18 cellular contexts compared by ENCODE assay signal in the genomic region with DNA sequence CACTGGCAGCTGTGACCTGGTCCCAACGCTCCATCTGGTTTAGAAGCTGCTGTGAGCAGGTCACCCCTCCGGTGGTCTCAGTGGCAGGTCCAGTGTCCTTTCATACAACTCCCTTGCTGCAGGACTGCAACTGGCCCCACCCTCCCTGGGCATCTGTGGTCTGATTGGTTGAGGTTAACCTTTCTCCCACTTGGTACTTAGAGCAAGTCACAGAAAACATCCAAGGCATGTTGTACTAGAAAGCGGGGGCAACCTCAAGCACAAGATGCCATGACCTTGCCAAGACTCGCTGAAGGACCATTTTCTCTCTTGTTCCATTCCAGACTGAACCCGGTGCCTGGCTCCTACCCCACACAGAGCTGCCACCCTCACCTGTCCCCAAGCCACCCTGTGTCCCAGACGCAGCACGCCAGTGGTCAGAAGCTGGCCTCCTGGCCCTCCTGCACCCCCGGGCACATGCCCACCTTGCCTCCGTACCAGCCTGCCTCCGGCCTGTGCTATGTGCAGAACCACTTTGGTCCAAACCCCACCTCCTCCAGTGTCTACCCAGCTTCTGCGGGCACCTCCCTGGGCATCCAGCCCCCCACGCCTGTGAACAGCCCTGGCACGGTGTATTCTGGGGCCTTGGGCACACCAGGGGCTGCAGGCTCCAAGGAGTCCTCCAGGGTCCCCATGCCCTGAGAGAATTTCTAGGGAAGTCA.
"Had no signal": no experiment of that assay in that cellular context is flagged by ENCODE, and none has a peak within 500 bp of the region (broad histone marks: within the 10 kb centered on the region; RNA-seq: fewer than 3 reads in every experiment).

No MANE protein-coding gene starts in this region.

- H3K9me3 Mint-ChIP-seq: activated T-cell treated with anti-CD3 and anti-CD28 coated beads, Interleukin-2, amount 50 U/mL, for 4 hours; effector memory CD8-positive, alpha-beta T cell; naive thymus-derived CD8-positive, alpha-beta T cell; stimulated activated naive CD8-positive, alpha-beta T cell treated with anti-CD3 and anti-CD28 coated beads, Interleukin-15, Interleukin-2, amounts not matched to agents 100 ng/mL and 50 ng/mL, for 24 hours had no signal

- H3K4me3 Mint-ChIP-seq: activated CD8-positive, alpha-beta memory T cell treated with anti-CD3 and anti-CD28 coated beads, Interleukin-2, amount 10 ng/mL, durations not matched to agents 7 days and 5 days; activated T-cell treated with anti-CD3 and anti-CD28 coated beads, Interleukin-2, amount 50 U/mL, for 4 hours; naive thymus-derived CD8-positive, alpha-beta T cell; stimulated activated naive CD8-positive, alpha-beta T cell treated with anti-CD3 and anti-CD28 coated beads, Interleukin-15, Interleukin-2, amounts not matched to agents 100 ng/mL and 50 ng/mL, for 24 hours had no signal

- DNase-seq: activated CD4-positive, alpha-beta T cell treated with anti-CD3 and anti-CD28 coated beads, Interleukin-2, amount 50 U/mL, for 4 hours; activated CD4-positive, CD25-positive, alpha-beta regulatory T cell treated with anti-CD3 and anti-CD28 coated beads, Interleukin-2, amount 50 U/mL, for 72 hours; activated CD8-positive, alpha-beta memory T cell treated with anti-CD3 and anti-CD28 coated beads, Interleukin-2, amount 10 ng/mL, durations not matched to agents 7 days and 5 days; activated gamma-delta T cell treated with Interleukin-2 at 50 U/mL for 16 hours; activated T-cell treated with anti-CD3 and anti-CD28 coated beads, Interleukin-2, amount 50 U/mL, for 4 hours; central memory CD4-positive, alpha-beta T cell; cortex of kidney; effector memory CD8-positive, alpha-beta T cell; naive thymus-derived CD8-positive, alpha-beta T cell; sigmoid colon; stimulated activated CD4-positive, alpha-beta T cell treated with anti-CD3 and anti-CD28 coated beads, Interleukin-12 subunit alpha, Interleukin-12 subunit beta, amount 100 ng/mL, for 4 hours; SW 1271 had no signal

- H3K27ac ChIP-seq: epithelial cell of prostate, sigmoid colon, thoracic aorta, vagina had no signal

- H3K9me3 ChIP-seq: gastrocnemius medialis, sigmoid colon, thoracic aorta, vagina had no signal

- ATAC-seq: activated CD8-positive, alpha-beta memory T cell treated with anti-CD3 and anti-CD28 coated beads, Interleukin-2, amount 10 ng/mL, durations not matched to agents 7 days and 5 days; activated T-cell treated with anti-CD3 and anti-CD28 coated beads, Interleukin-2, amount 50 U/mL, for 4 hours; effector memory CD8-positive, alpha-beta T cell; naive thymus-derived CD8-positive, alpha-beta T cell had no signal

- H3K4me1 ChIP-seq: sigmoid colon had no signal

- H3K4me3 ChIP-seq: gastrocnemius medialis, lung, sigmoid colon, thoracic aorta, vagina had no signal

- H3K27me3 ChIP-seq: gastrocnemius medialis, sigmoid colon, vagina had no signal

- H3K27me3 Mint-ChIP-seq: activated CD8-positive, alpha-beta memory T cell treated with anti-CD3 and anti-CD28 coated beads, Interleukin-2, amount 10 ng/mL, durations not matched to agents 7 days and 5 days; effector memory CD8-positive, alpha-beta T cell; naive thymus-derived CD8-positive, alpha-beta T cell; stimulated activated naive CD8-positive, alpha-beta T cell treated with anti-CD3 and anti-CD28 coated beads, Interleukin-15, Interleukin-2, amounts not matched to agents 100 ng/mL and 50 ng/mL, for 24 hours had no signal

- H3K27ac Mint-ChIP-seq: activated CD8-positive, alpha-beta memory T cell treated with anti-CD3 and anti-CD28 coated beads, Interleukin-2, amount 10 ng/mL, durations not matched to agents 7 days and 5 days; stimulated activated naive CD8-positive, alpha-beta T cell treated with anti-CD3 and anti-CD28 coated beads, Interleukin-15, Interleukin-2, amounts not matched to agents 100 ng/mL and 50 ng/mL, for 24 hours had no signal
